ENCODE assay signal across 11 cellular contexts in genomic region chr13:99895999-99896695, GRCh38.
A peak's percentile ranks its signal among the peaks of the same experiment; 100 is the strongest.
DNase-seq lines count a peak whose midpoint lies in the region; ATAC-seq and TF ChIP-seq lines count a peak whose summit lies in the region.
"Had no signal": no experiment of that assay in that cellular context is flagged by ENCODE, and none has a peak within 500 bp of the region (broad histone marks: within the 10 kb centered on the region; RNA-seq: fewer than 3 reads in every experiment).

No MANE protein-coding gene starts in this region.

- H3K9me3 Mint-ChIP-seq in dendritic cell treated with granulocyte-macrophage colony-stimulating factor and Interleukin-4, amounts not matched to agents 40 ng/mL and 50 ng/mL, for 4 days, result no peaks in the 10 kb centered on the region
- no peaks in the 10 kb centered on the region for H3K9me3 Mint-ChIP-seq in naive thymus-derived CD8-positive, alpha-beta T cell

- no peak for TF ChIP-seq POLR2A in gastroesophageal sphincter (IDR thresholded peaks at IDR 0.05)

- H3K27ac Mint-ChIP-seq in dendritic cell treated with granulocyte-macrophage colony-stimulating factor and Interleukin-4, amounts not matched to agents 40 ng/mL and 50 ng/mL, for 4 days, result no peak overlapping the region
- H3K27ac Mint-ChIP-seq in naive thymus-derived CD8-positive, alpha-beta T cell, result no peak overlapping the region

- H3K4me1 Mint-ChIP-seq in dendritic cell treated with granulocyte-macrophage colony-stimulating factor and Interleukin-4, amounts not matched to agents 40 ng/mL and 50 ng/mL, for 4 days (ENCODE audit: low read depth), result peaks cover 13% of the 10 kb centered on the region
- peaks cover 12 to 18% (median 16%) of the 10 kb centered on the region in 4 donors for H3K4me1 Mint-ChIP-seq in naive thymus-derived CD8-positive, alpha-beta T cell

- H3K36me3 ChIP-seq in gastroesophageal sphincter, result peaks cover 0 to 10% of the 10 kb centered on the region in 2 donors

- intact Hi-C loops in right cardiac atrium (cut with DNase I), result no loop called here
- intact Hi-C loops in Right ventricle myocardium superior (cut with DNase I), result no loop called here
- intact Hi-C loops in dendritic cell treated with granulocyte-macrophage colony-stimulating factor and Interleukin-4, amounts not matched to agents 40 ng/mL and 50 ng/mL, for 4 days (cut with micrococcal nuclease), result no loop called here

- no peak for DNase-seq in right cardiac atrium
- DNase-seq in Right ventricle myocardium superior, result no peak
- peak in 1 of 10 donors; percentile 8 for DNase-seq in naive thymus-derived CD8-positive, alpha-beta T cell
- no peak for DNase-seq in NCI-H1092 (lab: John Stamatoyannopoulos, UW)
- DNase-seq in T-helper 9 cell, result no peak
- DNase-seq in NCI-H1694 (lab: John Stamatoyannopoulos, UW), result no peak
- DNase-seq: COR-L47, KBM-7, SHP77 treated with DMSO at 0.1 percent for 48 hours had no signal

- no peak for TF ChIP-seq EP300 in gastroesophageal sphincter (IDR thresholded peaks at IDR 0.05)

- peak overlapping the region; percentile 63 for H3K4me3 Mint-ChIP-seq in dendritic cell treated with granulocyte-macrophage colony-stimulating factor and Interleukin-4, amounts not matched to agents 40 ng/mL and 50 ng/mL, for 4 days
- H3K4me3 Mint-ChIP-seq in naive thymus-derived CD8-positive, alpha-beta T cell, result peak overlapping the region; percentile 67 to 84 (median 79)

- no peak overlapping the region for H3K27ac ChIP-seq in right cardiac atrium (ENCODE audit: low read length)
- no peak overlapping the region for H3K27ac ChIP-seq in gastroesophageal sphincter

- H3K4me3 ChIP-seq in right cardiac atrium (ENCODE audit: low read length) (peak overlapping the region; percentile 47), gastroesophageal sphincter (peak overlapping the region in 1 of 2 donors; percentile 46)

- TF ChIP-seq CTCF in gastroesophageal sphincter (IDR thresholded peaks at IDR 0.05), result no peak

- peaks cover 82% of the 10 kb centered on the region for H3K27me3 Mint-ChIP-seq in dendritic cell treated with granulocyte-macrophage colony-stimulating factor and Interleukin-4, amounts not matched to agents 40 ng/mL and 50 ng/mL, for 4 days
- H3K27me3 Mint-ChIP-seq in naive thymus-derived CD8-positive, alpha-beta T cell, result peaks cover 26 to 66% (median 52%) of the 10 kb centered on the region in 5 donors

- ATAC-seq in right cardiac atrium (peak in 1 of 2 donors; percentile 22), Right ventricle myocardium superior (ENCODE audit: poor library complexity) (no peak), gastroesophageal sphincter (no peak)
- peak; percentile 49 to 68 for ATAC-seq in naive thymus-derived CD8-positive, alpha-beta T cell

- POLR2A ChIA-PET in naive thymus-derived CD8-positive, alpha-beta T cell (lab: Charles Lee), result interaction anchor here (0.6 kb wide), 1 partner anchor 306 kb away, joined by 3 read pairs; no protein-coding TSS in a partner anchor

- no peaks in the 10 kb centered on the region for H3K9me3 ChIP-seq in right cardiac atrium (ENCODE audit: control insufficient read depth, low read length)
- H3K9me3 ChIP-seq in gastroesophageal sphincter, result no peaks in the 10 kb centered on the region

- 24% methylated on average over 80 of the region's 80 CpGs for WGBS in right cardiac atrium
- WGBS in gastroesophageal sphincter (ENCODE audit: low coverage in 1 of 2), 2 donors, result 0 to 90% methylated on average over 1 to 2 of the region's 80 CpGs

- H3K4me1 ChIP-seq in right cardiac atrium (ENCODE audit: control insufficient read depth, insufficient read depth, low read length), result peaks cover 2% of the 10 kb centered on the region
- peaks cover 0 to 17% (median 2%) of the 10 kb centered on the region in 3 donors for H3K4me1 ChIP-seq in gastroesophageal sphincter

- H3K36me3 Mint-ChIP-seq in dendritic cell treated with granulocyte-macrophage colony-stimulating factor and Interleukin-4, amounts not matched to agents 40 ng/mL and 50 ng/mL, for 4 days (ENCODE audit: low read depth), result no peaks in the 10 kb centered on the region
- peaks cover 0 to 5% (median 0%) of the 10 kb centered on the region in 3 donors for H3K36me3 Mint-ChIP-seq in naive thymus-derived CD8-positive, alpha-beta T cell

- no peaks in the 10 kb centered on the region for H3K27me3 ChIP-seq in right cardiac atrium (ENCODE audit: control insufficient read depth, insufficient read depth)
- H3K27me3 ChIP-seq in gastroesophageal sphincter, result peaks cover 79% of the 10 kb centered on the region

Comparison
In these comparisons a context has a peak if more than half of its experiments do, and no peak if none do; other contexts are left out.
1. ATAC-seq: peak in naive thymus-derived CD8-positive, alpha-beta T cell (2 of 2); none in Right ventricle myocardium superior (single experiment) and gastroesophageal sphincter (single experiment).